In the genomic region with DNA sequence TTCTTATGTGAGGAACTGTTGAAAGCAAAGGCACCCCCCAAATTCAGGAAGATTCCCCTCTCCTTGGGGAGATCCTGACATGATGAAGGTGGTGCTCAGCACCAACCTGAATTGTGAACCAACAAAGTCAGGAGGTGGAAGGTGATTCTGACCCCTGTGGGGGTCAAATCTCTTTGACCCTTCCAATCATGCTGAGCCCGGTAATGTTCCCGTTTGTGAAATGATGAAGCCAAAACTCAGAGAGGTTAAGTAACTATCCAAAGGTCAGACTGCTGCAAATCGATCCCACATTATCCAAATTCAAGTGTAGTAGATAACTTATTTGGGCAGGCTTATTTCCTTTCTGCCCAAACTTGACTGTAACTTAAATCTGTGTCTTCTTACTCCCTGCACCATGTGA, we compare ENCODE assay signal across 8 cellular contexts. TPM values are rescaled to one million over a fixed set of nuclear protein-coding genes. Genes with fewer than 3 reads are reported as not detected.
"Had no signal": no experiment of that assay in that cellular context is flagged by ENCODE, and none has a peak within 500 bp of the region (broad histone marks: within the 10 kb centered on the region; RNA-seq: fewer than 3 reads in every experiment).

No MANE protein-coding gene starts in this region.

- H3K4me3 Mint-ChIP-seq: GM23338, H9 had no signal

- ATAC-seq: GM23338, K562 had no signal

- H3K27ac Mint-ChIP-seq: GM23338, H9 had no signal

- H3K4me3 ChIP-seq: GM23338, K562 had no signal

- H3K27ac ChIP-seq: HL-60 had no signal

- DNase-seq: H9, HCEC 1CT, IMR-90, KG1 had no signal

RNA-seq across cellular contexts. Expression of gene SERPING1, which starts 19.1 kb away (rescaled TPM):
- total RNA-seq: HT1080 had no signal

RNA-seq across cellular contexts. Expression of gene YPEL4, which starts 33.1 kb away (rescaled TPM):
- total RNA-seq: GM23338 had no signal
